ENCODE assay signal across 11 cellular contexts in genomic region chr16:567362-568256, GRCh38. TPM values are rescaled to one million over a fixed set of nuclear protein-coding genes. Genes with fewer than 3 reads are reported as not detected.
A peak's percentile ranks its signal among the peaks of the same experiment; 100 is the strongest.
DNase-seq lines count a peak whose midpoint lies in the region; ATAC-seq and TF ChIP-seq lines count a peak whose summit lies in the region.
"Had no signal": no experiment of that assay in that cellular context is flagged by ENCODE, and none has a peak within 500 bp of the region (broad histone marks: within the 10 kb centered on the region; RNA-seq: fewer than 3 reads in every experiment).

No MANE protein-coding gene starts in this region.

- H3K27me3 Mint-ChIP-seq in activated T-helper 17 cell treated with anti-CD3 and anti-CD28 coated beads, Interleukin-2, amount 50 U/mL, for 72 hours, result no peaks in the 10 kb centered on the region

- H3K9me3 Mint-ChIP-seq in activated T-helper 17 cell treated with anti-CD3 and anti-CD28 coated beads, Interleukin-2, amount 50 U/mL, for 72 hours, result no peaks in the 10 kb centered on the region

- intact Hi-C loops in upper lobe of right lung (cut with DNase I), result no loop called here

- peak overlapping the region; percentile 70 for H3K27ac Mint-ChIP-seq in activated T-helper 17 cell treated with anti-CD3 and anti-CD28 coated beads, Interleukin-2, amount 50 U/mL, for 72 hours

- peaks cover 32% of the 10 kb centered on the region for H3K4me1 ChIP-seq in cardiac muscle cell (ENCODE audit: low read depth)
- peaks cover 0 to 49% of the 10 kb centered on the region in 2 donors for H3K4me1 ChIP-seq in right atrium auricular region
- peaks cover 10 to 40% of the 10 kb centered on the region in 2 donors for H3K4me1 ChIP-seq in muscle layer of duodenum (ENCODE audit: control insufficient read depth in 1 of 2, insufficient read depth in 2 of 2, low read length in 2 of 2)
- H3K4me1 ChIP-seq in upper lobe of right lung, result peaks cover 37% of the 10 kb centered on the region

- no peak for ATAC-seq in activated T-helper 17 cell treated with anti-CD3 and anti-CD28 coated beads, Interleukin-2, amount 50 U/mL, for 72 hours (replicated peaks)
- no peak for ATAC-seq in upper lobe of right lung
- ATAC-seq in HG03095 (IDR thresholded peaks at IDR 0.05; ENCODE audit: unreplicated experiment), result no peak
- no peak for ATAC-seq in activated CD4-positive, CD25-positive, alpha-beta regulatory T cell treated with anti-CD3 and anti-CD28 coated beads, Interleukin-2, amount 50 U/mL, for 24 hours

- H3K4me3 Mint-ChIP-seq in activated T-helper 17 cell treated with anti-CD3 and anti-CD28 coated beads, Interleukin-2, amount 50 U/mL, for 72 hours, result peak overlapping the region; percentile 64

- H3K9me3 ChIP-seq in cardiac muscle cell (ENCODE audit: low read depth) (no peaks in the 10 kb centered on the region), right atrium auricular region (no peaks in the 10 kb centered on the region), muscle layer of duodenum (ENCODE audit: control insufficient read depth in 1 of 2, low read length in 2 of 2) (no peaks in the 10 kb centered on the region), upper lobe of right lung (no peaks in the 10 kb centered on the region)

- TF ChIP-seq CTCF in cardiac muscle cell (IDR thresholded peaks at IDR 0.05; ENCODE audit: low read depth, low read length) (no peak), right atrium auricular region (IDR thresholded peaks at IDR 0.05) (no peak), upper lobe of right lung (IDR thresholded peaks at IDR 0.05) (no peak)

- H3K36me3 Mint-ChIP-seq in activated T-helper 17 cell treated with anti-CD3 and anti-CD28 coated beads, Interleukin-2, amount 50 U/mL, for 72 hours (ENCODE audit: low read depth), result no peaks in the 10 kb centered on the region

- H3K27ac ChIP-seq in cardiac muscle cell, result peak overlapping the region; percentile 60
- H3K27ac ChIP-seq in right atrium auricular region, result peak overlapping the region in 1 of 2 donors; percentile 40
- H3K27ac ChIP-seq in muscle layer of duodenum (ENCODE audit: low read length), result no peak overlapping the region
- H3K27ac ChIP-seq in upper lobe of right lung, result peak overlapping the region; percentile 28
- H3K27ac ChIP-seq: SJSA1 had no signal

- H3K4me3 ChIP-seq in cardiac muscle cell, result no peak overlapping the region
- peak overlapping the region in 1 of 2 donors; percentile 39 for H3K4me3 ChIP-seq in right atrium auricular region
- peak overlapping the region; percentile 26 to 59 for H3K4me3 ChIP-seq in muscle layer of duodenum (ENCODE audit: low read depth in 1 of 2, low read length in 2 of 2)
- peak overlapping the region; percentile 50 for H3K4me3 ChIP-seq in upper lobe of right lung
- H3K4me3 ChIP-seq: SJSA1 had no signal

- no peaks in the 10 kb centered on the region for H3K27me3 ChIP-seq in cardiac muscle cell
- H3K27me3 ChIP-seq in right atrium auricular region, result no peaks in the 10 kb centered on the region
- no peaks in the 10 kb centered on the region for H3K27me3 ChIP-seq in muscle layer of duodenum (ENCODE audit: low read depth, low read length)
- no peaks in the 10 kb centered on the region for H3K27me3 ChIP-seq in upper lobe of right lung

- H3K36me3 ChIP-seq in cardiac muscle cell (no peaks in the 10 kb centered on the region), right atrium auricular region (no peaks in the 10 kb centered on the region), muscle layer of duodenum (ENCODE audit: control insufficient read depth in 1 of 2, insufficient read depth in 2 of 2, low read length in 2 of 2) (peaks cover 0 to 7% of the 10 kb centered on the region in 2 donors), upper lobe of right lung (no peaks in the 10 kb centered on the region)

- DNase-seq in cardiac muscle cell (ENCODE audit: low read depth in 1 of 2, low spot score in 1 of 2) (no peak), right atrium auricular region (ENCODE audit: low spot score) (no peak), upper lobe of right lung (no peak), NCI-H226 (no peak)
- DNase-seq: NCI-H2081 treated with DMSO at 0.1 percent for 48 hours had no signal

- peaks cover 27% of the 10 kb centered on the region for H3K4me1 Mint-ChIP-seq in activated T-helper 17 cell treated with anti-CD3 and anti-CD28 coated beads, Interleukin-2, amount 50 U/mL, for 72 hours

RNA-seq across cellular contexts. Expression of gene NHLRC4, which starts 0.8 kb away (rescaled TPM):
- total RNA-seq in cardiac muscle cell (3.6 and 3.9 TPM in 2 replicates), right atrium auricular region (under 1 TPM; 0.43 to 0.74 TPM), upper lobe of right lung (0.98 TPM)
- polyA plus RNA-seq in cardiac muscle cell, result 2.2 and 2.6 TPM in 2 replicates
- total RNA-seq in activated T-helper 17 cell treated with anti-CD3 and anti-CD28 coated beads, Interleukin-2, amount 50 U/mL, for 72 hours, result 1 to 10 TPM in 1 of 2 donors, under 1 TPM in 1; 0.80 to 1.1 TPM

RNA-seq across cellular contexts. Expression of gene PIGQ, which starts 2.2 kb away (rescaled TPM):
- 124 and 126 TPM in 2 replicates for total RNA-seq in cardiac muscle cell
- polyA plus RNA-seq in cardiac muscle cell, result 89.2 and 110 TPM in 2 replicates
- total RNA-seq in right atrium auricular region, result 10 to 100 TPM; 20.8 to 21.0 TPM
- 10 to 100 TPM; 28.0 to 34.2 TPM for total RNA-seq in activated T-helper 17 cell treated with anti-CD3 and anti-CD28 coated beads, Interleukin-2, amount 50 U/mL, for 72 hours
- total RNA-seq in upper lobe of right lung, result 59.4 TPM

RNA-seq across cellular contexts. Expression of gene PRR35, which starts 7.4 kb away (rescaled TPM):
- 0.14 and 0.66 TPM in 2 replicates for total RNA-seq in cardiac muscle cell
- polyA plus RNA-seq in cardiac muscle cell, result 0.40 TPM in 1 of 2 replicates, not detected in the other
- not detected for total RNA-seq in right atrium auricular region
- total RNA-seq in activated T-helper 17 cell treated with anti-CD3 and anti-CD28 coated beads, Interleukin-2, amount 50 U/mL, for 72 hours, result not detected
- not detected for total RNA-seq in upper lobe of right lung
- total RNA-seq: SJSA1 had no signal
- polyA plus RNA-seq: BJ had no signal

RNA-seq across cellular contexts. Expression of gene RAB40C, which starts 22.3 kb away (rescaled TPM):
- total RNA-seq in cardiac muscle cell (40.7 and 45.9 TPM in 2 replicates), right atrium auricular region (10 to 100 TPM; 11.1 to 13.5 TPM), upper lobe of right lung (47.6 TPM)
- polyA plus RNA-seq in cardiac muscle cell, result 30.8 and 36.9 TPM in 2 replicates
- 10 to 100 TPM; 12.9 TPM for total RNA-seq in activated T-helper 17 cell treated with anti-CD3 and anti-CD28 coated beads, Interleukin-2, amount 50 U/mL, for 72 hours

RNA-seq across cellular contexts. Expression of gene CAPN15, which starts 40.1 kb away (rescaled TPM):
- total RNA-seq in cardiac muscle cell (58.2 and 63.3 TPM in 2 replicates), right atrium auricular region (10 to 100 TPM; 18.5 to 28.1 TPM), upper lobe of right lung (45.2 TPM)
- polyA plus RNA-seq in cardiac muscle cell, result 19.0 and 38.1 TPM in 2 replicates
- 100 to 1,000 TPM in 1 of 2 donors, 10 to 100 TPM in 1; 61.1 to 117 TPM for total RNA-seq in activated T-helper 17 cell treated with anti-CD3 and anti-CD28 coated beads, Interleukin-2, amount 50 U/mL, for 72 hours
